Comparison of ENCODE assay signal across 16 cellular contexts in genomic region chr7:151186640-151187408, GRCh38. TPM values are rescaled to one million over a fixed set of nuclear protein-coding genes. Genes with fewer than 3 reads are reported as not detected.
DNase-seq lines count a peak whose midpoint lies in the region; ATAC-seq and TF ChIP-seq lines count a peak whose summit lies in the region.
"Had no signal": no experiment of that assay in that cellular context is flagged by ENCODE, and none has a peak within 500 bp of the region (broad histone marks: within the 10 kb centered on the region; RNA-seq: fewer than 3 reads in every experiment).

TSS of gene ASB10 (minus strand) at chr7:151187250. CDS start at chr7:151187130, 120 bp downstream.

- DNase-seq in Right ventricle myocardium inferior (ENCODE audit: missing footprints): peak; percentile 71
- DNase-seq in right cardiac atrium: peak in 1 of 3 donors; percentile 60
- no peak for DNase-seq in sciatic nerve (ENCODE audit: low spot score)
- no peak for DNase-seq in GM13977 (ENCODE audit: low spot score)
- DNase-seq in head of caudate nucleus: no peak
- no peak for DNase-seq in iPS-NIHi11 (ENCODE audit: low spot score)
- DNase-seq: 8988T, C1 segment of cervical spinal cord, H7, Kasumi-1, NCI-H187 treated with DMSO at 0.1 percent for 48 hours, NCI-H2171, NCI-H446 treated with DMSO at 0.1 percent for 48 hours, RPMI8226 had no signal

- intact Hi-C loops in Right ventricle myocardium inferior (cut with DNase I): loop anchor here (2.0 to 5.0 kb wide), 2 partner anchors 40 to 55 kb away; partner anchors contain the start of gene ABCF2
- intact Hi-C loops in right cardiac atrium (cut with DNase I): no loop called here
- intact Hi-C loops in sciatic nerve (cut with DNase I): no loop called here
- intact Hi-C loops in head of caudate nucleus (cut with DNase I): no loop called here

- peak within 1 kb of the TSS; percentile 6 to 94 (median 75); a peak in 21 of 22 replicates for H3K4me2 ChIP-seq in BLaER1 treated with 17β-estradiol and CSF1 and Interleukin-3, amounts not matched to agents 10 nM and 100 nM

- no peaks in the 10 kb centered on the region for H3K9me3 ChIP-seq in BLaER1 treated with 17β-estradiol and CSF1 and Interleukin-3, amounts not matched to agents 10 nM and 100 nM (replicated peaks in 1 of 11)
- H3K9me3 ChIP-seq in right cardiac atrium (ENCODE audit: control insufficient read depth, low read length): no peaks in the 10 kb centered on the region

- H3K36me3 ChIP-seq in BLaER1 treated with 17β-estradiol and CSF1 and Interleukin-3, amounts not matched to agents 10 nM and 100 nM: no peaks in the 10 kb centered on the region

- peaks cover 23 to 67% (median 50%) of the 10 kb centered on the region in 11 experiments for H3K27me3 ChIP-seq in BLaER1 treated with 17β-estradiol and CSF1 and Interleukin-3, amounts not matched to agents 10 nM and 100 nM
- H3K27me3 ChIP-seq in right cardiac atrium (ENCODE audit: control insufficient read depth, insufficient read depth): no peaks in the 10 kb centered on the region

- in situ Hi-C loops in GM13977 (cut with MboI; ENCODE audit: low pct_unique_long_range_greater_than_20kb, low sequenced_read_pairs, unreplicated experiment): no loop called here

- peak within 1 kb of the TSS in 2 of 11 experiments; percentile 16 to 32; a peak in 3 of 22 replicates for H3K9ac ChIP-seq in BLaER1 treated with 17β-estradiol and CSF1 and Interleukin-3, amounts not matched to agents 10 nM and 100 nM

- H3K4me3 ChIP-seq in BLaER1 treated with 17β-estradiol and CSF1 and Interleukin-3, amounts not matched to agents 10 nM and 100 nM: no peak within 1 kb of the TSS
- H3K4me3 ChIP-seq in right cardiac atrium (ENCODE audit: low read length): peak within 1 kb of the TSS; percentile 8

- no peak within 1 kb of the TSS for H3K27ac ChIP-seq in BLaER1 treated with 17β-estradiol and CSF1 and Interleukin-3, amounts not matched to agents 10 nM and 100 nM
- H3K27ac ChIP-seq in right cardiac atrium (ENCODE audit: low read length): peak within 1 kb of the TSS; percentile 85

- TF ChIP-seq CTCF in GM13977 (IDR thresholded peaks at IDR 0.05; ENCODE audit: extremely low read depth, insufficient read depth, missing control alignments): no peak

- peak; percentile 84 for ATAC-seq in Right ventricle myocardium inferior
- peak; percentile 77 to 78 for ATAC-seq in right cardiac atrium
- peak; percentile 32 for ATAC-seq in sciatic nerve
- no peak for ATAC-seq in HG03571 (IDR thresholded peaks at IDR 0.05; ENCODE audit: unreplicated experiment)

- H3K4me1 ChIP-seq in BLaER1 treated with 17β-estradiol and CSF1 and Interleukin-3, amounts not matched to agents 10 nM and 100 nM: peaks cover 8 to 35% (median 22%) of the 10 kb centered on the region in 10 experiments
- H3K4me1 ChIP-seq in right cardiac atrium (ENCODE audit: control insufficient read depth, insufficient read depth, low read length): no peaks in the 10 kb centered on the region

- WGBS in right cardiac atrium: 55% methylated on average over 22 of the region's 22 CpGs

- H4K20me1 ChIP-seq in BLaER1 treated with 17β-estradiol and CSF1 and Interleukin-3, amounts not matched to agents 10 nM and 100 nM: peaks cover 0 to 30% (median 8%) of the 10 kb centered on the region in 11 experiments; a peak in 12 of 22 replicates

RNA-seq across cellular contexts. Expression of gene ASB10, which starts in this region (rescaled TPM):
- 41.4 TPM for total RNA-seq in Right ventricle myocardium inferior
- 10 to 100 TPM in 3 of 4 donors, 1 to 10 TPM in 1; 4.5 to 21.0 (median 14.0) TPM for total RNA-seq in right cardiac atrium
- 14.3 TPM for polyA plus RNA-seq in right cardiac atrium
- total RNA-seq in sciatic nerve: not detected
- total RNA-seq: H7 had no signal

Comparison
In these comparisons a context has a peak if more than half of its experiments do, and no peak if none do; other contexts are left out.
1. Peak in ATAC-seq in sciatic nerve; RNA of the gene not detected or under 1 TPM.